22 cellular contexts compared by ENCODE assay signal in genomic region chr9:130180516-130180915, GRCh38. TPM values are rescaled to one million over a fixed set of nuclear protein-coding genes. Genes with fewer than 3 reads are reported as not detected.
DNase-seq lines count a peak whose midpoint lies in the region; ATAC-seq and TF ChIP-seq lines count a peak whose summit lies in the region.
"Had no signal": no experiment of that assay in that cellular context is flagged by ENCODE, and none has a peak within 500 bp of the region (broad histone marks: within the 10 kb centered on the region; RNA-seq: fewer than 3 reads in every experiment).

No MANE protein-coding gene starts in this region.

- peak overlapping the region; percentile 47 for H3K27ac Mint-ChIP-seq in T-helper 17 cell
- H3K27ac Mint-ChIP-seq in neural progenitor cell = peak overlapping the region; percentile 18
- H3K27ac Mint-ChIP-seq in activated CD4-positive, alpha-beta memory T cell treated with anti-CD3 and anti-CD28 coated beads for 36 hours = no peak overlapping the region
- H3K27ac Mint-ChIP-seq: B cell had no signal

- no peaks in the 10 kb centered on the region for H3K27me3 Mint-ChIP-seq in T-helper 17 cell
- H3K27me3 Mint-ChIP-seq in neural progenitor cell (ENCODE audit: insufficient read depth, low read depth) = peaks cover 6% of the 10 kb centered on the region
- no peaks in the 10 kb centered on the region for H3K27me3 Mint-ChIP-seq in activated CD4-positive, alpha-beta memory T cell treated with anti-CD3 and anti-CD28 coated beads for 36 hours
- H3K27me3 Mint-ChIP-seq: B cell had no signal

- 85% methylated on average over 5 of the region's 12 CpGs for WGBS in esophagus muscularis mucosa
- 85 to 90% methylated on average over 12 of the region's 12 CpGs for WGBS in tibial nerve, 2 donors

- H3K4me1 ChIP-seq in esophagus muscularis mucosa = peaks cover 14 to 93% (median 85%) of the 10 kb centered on the region in 4 donors
- peaks cover 20% of the 10 kb centered on the region for H3K4me1 ChIP-seq in neural progenitor cell
- H3K4me1 ChIP-seq in tibial artery = peaks cover 5 to 91% (median 66%) of the 10 kb centered on the region in 4 donors
- peaks cover 0 to 19% (median 3%) of the 10 kb centered on the region in 4 donors for H3K4me1 ChIP-seq in tibial nerve

- H3K9me3 Mint-ChIP-seq in neural progenitor cell = no peaks in the 10 kb centered on the region
- H3K9me3 Mint-ChIP-seq in activated CD4-positive, alpha-beta memory T cell treated with anti-CD3 and anti-CD28 coated beads for 36 hours = no peaks in the 10 kb centered on the region
- H3K9me3 Mint-ChIP-seq: CD14-positive monocyte had no signal

- no peak for DNase-seq in T-helper 17 cell
- DNase-seq in esophagus muscularis mucosa (ENCODE audit: extremely low spot score) = no peak
- no peak for DNase-seq in neural progenitor cell (ENCODE audit: low spot score)
- DNase-seq in tibial artery = no peak
- DNase-seq in activated CD4-positive, alpha-beta memory T cell treated with anti-CD3 and anti-CD28 coated beads for 36 hours = no peak
- DNase-seq in NCI-H2171 treated with DMSO at 0.1 percent for 48 hours (lab: John Stamatoyannopoulos, UW) = no peak
- DNase-seq in tibial nerve (ENCODE audit: low spot score in 2 of 2) = no peak
- DNase-seq: DMS53, EL, GF-D8, GOT3, Kasumi-1, NCI-H1694, NCI-H2081 treated with DMSO at 0.1 percent for 48 hours, NCI-H446 treated with DMSO at 0.1 percent for 48 hours, NCI-H526 treated with DMSO at 0.1 percent for 48 hours, PC-3 had no signal

- CTCF ChIA-PET in activated CD4-positive, alpha-beta memory T cell treated with anti-CD3 and anti-CD28 coated beads for 36 hours (lab: Charles Lee) = no interaction called here

- peaks cover 18% of the 10 kb centered on the region for H4K20me1 ChIP-seq in neural progenitor cell (ENCODE audit: low read depth)

- H3K4me1 Mint-ChIP-seq in T-helper 17 cell = peaks cover 5% of the 10 kb centered on the region
- peaks cover 28% of the 10 kb centered on the region for H3K4me1 Mint-ChIP-seq in neural progenitor cell
- H3K4me1 Mint-ChIP-seq in activated CD4-positive, alpha-beta memory T cell treated with anti-CD3 and anti-CD28 coated beads for 36 hours (ENCODE audit: low read depth) = no peaks in the 10 kb centered on the region
- H3K4me1 Mint-ChIP-seq: B cell had no signal

- no peak for TF ChIP-seq EP300 in esophagus muscularis mucosa (IDR thresholded peaks at IDR 0.05)
- TF ChIP-seq EP300 in tibial nerve (IDR thresholded peaks at IDR 0.05) = no peak

- H3K9me3 ChIP-seq in T-helper 17 cell (ENCODE audit: control insufficient read depth, low read length, poor library complexity, severe bottlenecking) = no peaks in the 10 kb centered on the region
- no peaks in the 10 kb centered on the region for H3K9me3 ChIP-seq in esophagus muscularis mucosa
- H3K9me3 ChIP-seq in neural progenitor cell (ENCODE audit: low read depth) = no peaks in the 10 kb centered on the region
- H3K9me3 ChIP-seq in tibial artery = no peaks in the 10 kb centered on the region
- H3K9me3 ChIP-seq in tibial nerve = no peaks in the 10 kb centered on the region
- H3K9me3 ChIP-seq: A549 had no signal

- H3K27me3 ChIP-seq in esophagus muscularis mucosa = no peaks in the 10 kb centered on the region
- H3K27me3 ChIP-seq in neural progenitor cell = no peaks in the 10 kb centered on the region
- H3K27me3 ChIP-seq in tibial artery = no peaks in the 10 kb centered on the region
- H3K27me3 ChIP-seq in tibial nerve = no peaks in the 10 kb centered on the region

- TF ChIP-seq CTCF in esophagus muscularis mucosa (IDR thresholded peaks at IDR 0.05) = no peak
- TF ChIP-seq CTCF in neural progenitor cell (IDR thresholded peaks at IDR 0.05) = no peak
- no peak for TF ChIP-seq CTCF in tibial artery (IDR thresholded peaks at IDR 0.05)
- no peak for TF ChIP-seq CTCF in tibial nerve (IDR thresholded peaks at IDR 0.05)

- peak overlapping the region; percentile 95 to 97 (median 96) for H3K27ac ChIP-seq in esophagus muscularis mucosa (replicated peaks in 1 of 4)
- no peak overlapping the region for H3K27ac ChIP-seq in neural progenitor cell
- H3K27ac ChIP-seq in tibial artery = peak overlapping the region; percentile 93 to 95
- no peak overlapping the region for H3K27ac ChIP-seq in tibial nerve
- H3K27ac ChIP-seq: A549 had no signal

- H3K4me2 ChIP-seq in neural progenitor cell = no peak overlapping the region
- H3K4me2 ChIP-seq: A549 had no signal

- H2AFZ ChIP-seq in neural progenitor cell (replicated peaks) = no peak overlapping the region

- no peaks in the 10 kb centered on the region for H3K36me3 ChIP-seq in esophagus muscularis mucosa
- H3K36me3 ChIP-seq in neural progenitor cell = no peaks in the 10 kb centered on the region
- no peaks in the 10 kb centered on the region for H3K36me3 ChIP-seq in tibial artery
- H3K36me3 ChIP-seq in tibial nerve = no peaks in the 10 kb centered on the region

- H3K36me3 Mint-ChIP-seq in T-helper 17 cell (ENCODE audit: low read depth) (no peaks in the 10 kb centered on the region), neural progenitor cell (no peaks in the 10 kb centered on the region)
- no peaks in the 10 kb centered on the region for H3K36me3 Mint-ChIP-seq in activated CD4-positive, alpha-beta memory T cell treated with anti-CD3 and anti-CD28 coated beads for 36 hours
- H3K36me3 Mint-ChIP-seq: CD14-positive monocyte had no signal

- TF ChIP-seq POLR2A in esophagus muscularis mucosa (IDR thresholded peaks at IDR 0.05; ENCODE audit: low read depth) (no peak), tibial nerve (IDR thresholded peaks at IDR 0.05) (no peak)

- H3K9ac ChIP-seq in neural progenitor cell = no peak overlapping the region

- ATAC-seq in T-helper 17 cell (no peak), HG03432 (IDR thresholded peaks at IDR 0.05; ENCODE audit: unreplicated experiment) (no peak)
- ATAC-seq: A549, HCT116, PC-3 had no signal

- H3F3A ChIP-seq in neural progenitor cell (ENCODE audit: low read depth) = peaks cover 16% of the 10 kb centered on the region

- H3K79me2 ChIP-seq in neural progenitor cell (ENCODE audit: low read depth) = peaks cover 41% of the 10 kb centered on the region

- H3K4me3 ChIP-seq in esophagus muscularis mucosa (no peak overlapping the region), neural progenitor cell (no peak overlapping the region), tibial artery (no peak overlapping the region), tibial nerve (no peak overlapping the region)
- H3K4me3 ChIP-seq: A549 had no signal

- intact Hi-C loops in esophagus muscularis mucosa (cut with DNase I) (no loop called here), tibial artery (cut with DNase I; ENCODE audit: low total_unique reads) (no loop called here)
- intact Hi-C loops in activated CD4-positive, alpha-beta memory T cell treated with anti-CD3 and anti-CD28 coated beads for 36 hours (cut with micrococcal nuclease) = no loop called here

- H3K4me3 Mint-ChIP-seq in T-helper 17 cell (no peak overlapping the region), neural progenitor cell (no peak overlapping the region)
- H3K4me3 Mint-ChIP-seq in activated CD4-positive, alpha-beta memory T cell treated with anti-CD3 and anti-CD28 coated beads for 36 hours = no peak overlapping the region
- H3K4me3 Mint-ChIP-seq: B cell, CD14-positive monocyte had no signal

- POLR2A ChIA-PET in activated CD4-positive, alpha-beta memory T cell treated with anti-CD3 and anti-CD28 coated beads for 36 hours (lab: Charles Lee) = no interaction called here

RNA-seq across cellular contexts. Expression of gene NCS1, which starts 8.3 kb away (rescaled TPM):
- under 1 TPM; 0.12 to 0.31 TPM for total RNA-seq in T-helper 17 cell
- total RNA-seq in esophagus muscularis mucosa = 100 to 1,000 TPM; 100 to 206 (median 122) TPM
- 16.0 and 28.5 TPM in 2 replicates for total RNA-seq in neural progenitor cell (ENCODE audit: low replicate concordance)
- total RNA-seq in activated CD4-positive, alpha-beta memory T cell treated with anti-CD3 and anti-CD28 coated beads for 36 hours = 10 to 100 TPM; 26.8 to 29.1 TPM
- 10 to 100 TPM in 2 of 4 donors, 1 to 10 TPM in 2; 5.7 to 10.7 (median 9.7) TPM for total RNA-seq in tibial nerve

Comparison
In these comparisons a context has a peak if more than half of its experiments do, and no peak if none do; other contexts are left out.
1. H3K27ac ChIP-seq: peak in esophagus muscularis mucosa (4 of 4) and tibial artery (2 of 2); none in neural progenitor cell (single experiment) and tibial nerve (0 of 4).
2. RNA of gene NCS1, which starts 8.3 kb away (total RNA-seq): 100 to 206 TPM in esophagus muscularis mucosa, 26.8 to 29.1 TPM in activated CD4-positive, alpha-beta memory T cell treated with anti-CD3 and anti-CD28 coated beads for 36 hours, 16.0 to 28.5 TPM in neural progenitor cell and 5.7 to 10.7 TPM in tibial nerve; 0.12 to 0.31 TPM in T-helper 17 cell; every median in the first group is over 4 times any median in the second.